ENCODE assay signal across 23 cellular contexts in genomic region chr2:134103196-134103595, GRCh38.
A peak's percentile ranks its signal among the peaks of the same experiment; 100 is the strongest.
DNase-seq lines count a peak whose midpoint lies in the region; TF ChIP-seq lines count a peak whose summit lies in the region.
"Had no signal": no experiment of that assay in that cellular context is flagged by ENCODE, and none has a peak within 500 bp of the region (broad histone marks: within the 10 kb centered on the region; RNA-seq: fewer than 3 reads in every experiment).

No MANE protein-coding gene starts in this region.

- no peak overlapping the region for H3K4me3 Mint-ChIP-seq in endodermal cell
- H3K4me3 Mint-ChIP-seq in nephron progenitor cell, result no peak overlapping the region
- H3K4me3 Mint-ChIP-seq: CD14-positive monocyte; CD4-positive, alpha-beta T cell; HFFc6 had no signal

- H3K27me3 ChIP-seq in endodermal cell (ENCODE audit: control insufficient read depth, insufficient read depth, low read length, poor library complexity, severe bottlenecking) (no peaks in the 10 kb centered on the region), breast epithelium (no peaks in the 10 kb centered on the region), MG63 (no peaks in the 10 kb centered on the region)
- H3K27me3 ChIP-seq: BE2C; BLaER1 treated with 17β-estradiol and CSF1 and Interleukin-3, amounts not matched to agents 10 nM and 100 nM had no signal

- WGBS in endodermal cell (ENCODE audit: insufficient coverage in 1 of 2, insufficient read length in 1 of 2), 2 experiments, result 94 to 99% methylated on average over 2 of the region's 2 CpGs

- H3K9ac ChIP-seq in endodermal cell (ENCODE audit: extremely low read depth, low read length, poor library complexity, severe bottlenecking), result no peak overlapping the region
- H3K9ac ChIP-seq: BLaER1 treated with 17β-estradiol and CSF1 and Interleukin-3, amounts not matched to agents 10 nM and 100 nM had no signal

- H3K4me1 ChIP-seq in endodermal cell (ENCODE audit: control insufficient read depth, insufficient read depth, low read length) (peaks cover 16% of the 10 kb centered on the region), breast epithelium (no peaks in the 10 kb centered on the region)
- H3K4me1 ChIP-seq: BE2C, HAP-1 had no signal

- H3K36me3 Mint-ChIP-seq in endodermal cell (ENCODE audit: low read depth) (no peaks in the 10 kb centered on the region), nephron progenitor cell (ENCODE audit: low read depth) (peaks cover 1% of the 10 kb centered on the region)
- H3K36me3 Mint-ChIP-seq: CD14-positive monocyte had no signal

- H3K27me3 Mint-ChIP-seq in endodermal cell (ENCODE audit: insufficient read depth), result peaks cover 7% of the 10 kb centered on the region
- H3K27me3 Mint-ChIP-seq in nephron progenitor cell (ENCODE audit: low read depth, poor library complexity), result peaks cover 2% of the 10 kb centered on the region

- intact Hi-C loops in breast epithelium (cut with DNase I; ENCODE audit: low total_unique reads), result no loop called here

- H3K27ac ChIP-seq in endodermal cell (ENCODE audit: low read depth, low read length) (no peak overlapping the region), breast epithelium (no peak overlapping the region)
- H3K27ac ChIP-seq: A549; BLaER1 treated with 17β-estradiol and CSF1 and Interleukin-3, amounts not matched to agents 10 nM and 100 nM had no signal

- TF ChIP-seq CTCF in NB4 (IDR thresholded peaks at IDR 0.05; ENCODE audit: low read depth, low read length) (no peak), endodermal cell (conservative IDR thresholded peaks at IDR 0.05) (no peak), nephron progenitor cell (IDR thresholded peaks at IDR 0.05) (no peak), breast epithelium (IDR thresholded peaks at IDR 0.05) (no peak)

- no peak overlapping the region for H3K4me3 ChIP-seq in NB4 (ENCODE audit: low read depth, low read length)
- peak overlapping the region; percentile 24 for H3K4me3 ChIP-seq in endodermal cell (ENCODE audit: low read length)
- no peak overlapping the region for H3K4me3 ChIP-seq in breast epithelium
- H3K4me3 ChIP-seq in MG63, result no peak overlapping the region
- H3K4me3 ChIP-seq: A549; BLaER1 treated with 17β-estradiol and CSF1 and Interleukin-3, amounts not matched to agents 10 nM and 100 nM; HAP-1 had no signal

- H3K9me3 ChIP-seq in endodermal cell (ENCODE audit: control insufficient read depth, low read length), result no peaks in the 10 kb centered on the region
- H3K9me3 ChIP-seq in breast epithelium, result no peaks in the 10 kb centered on the region
- no peaks in the 10 kb centered on the region; the same call in 1 of the 2 replicates for H3K9me3 ChIP-seq in MG63
- H3K9me3 ChIP-seq: A549, BE2C, HAP-1 had no signal

- DNase-seq in NB4 (ENCODE audit: low read depth) (peak; percentile 12), endodermal cell (no peak), nephron progenitor cell (no peak), SHP77 treated with DMSO at 0.1 percent for 48 hours (lab: John Stamatoyannopoulos, UW) (no peak), breast epithelium (ENCODE audit: low spot score in 2 of 2) (no peak), MG63 (no peak)
- DNase-seq in stimulated activated CD4-positive, alpha-beta T cell treated with anti-CD3 and anti-CD28 coated beads, Interleukin-12 subunit alpha, Interleukin-12 subunit beta, amount 100 ng/mL, for 4 hours, result no peak
- DNase-seq: 8988T; ACHN; AML-193; BE2C; Calu3; CD4-positive, alpha-beta T cell; COR-L47; DMS53; DMS79 treated with DMSO at 0.1 percent for 48 hours; GF-D8; GOT3; HFFc6 had no signal

- no peaks in the 10 kb centered on the region for H3K36me3 ChIP-seq in endodermal cell (ENCODE audit: control insufficient read depth, insufficient read depth, low read length)
- H3K36me3 ChIP-seq in breast epithelium, result no peaks in the 10 kb centered on the region
- H3K36me3 ChIP-seq in MG63, result no peaks in the 10 kb centered on the region
- H3K36me3 ChIP-seq: BE2C; BLaER1 treated with 17β-estradiol and CSF1 and Interleukin-3, amounts not matched to agents 10 nM and 100 nM; HAP-1 had no signal

- peak overlapping the region; percentile 0 for H3K27ac Mint-ChIP-seq in endodermal cell
- peak overlapping the region; percentile 3 for H3K27ac Mint-ChIP-seq in nephron progenitor cell
- H3K27ac Mint-ChIP-seq: CD14-positive monocyte; CD4-positive, alpha-beta T cell; HFFc6 had no signal

- H3K4me1 Mint-ChIP-seq in endodermal cell, result peaks cover 53% of the 10 kb centered on the region
- H3K4me1 Mint-ChIP-seq in nephron progenitor cell, result peaks cover 3% of the 10 kb centered on the region

- H3K9me3 Mint-ChIP-seq in endodermal cell, result peaks cover 3% of the 10 kb centered on the region
- peaks cover 14% of the 10 kb centered on the region for H3K9me3 Mint-ChIP-seq in nephron progenitor cell
- H3K9me3 Mint-ChIP-seq: CD14-positive monocyte; CD4-positive, alpha-beta T cell; HFFc6 had no signal

- TF ChIP-seq POLR2A in NB4 (IDR thresholded peaks at IDR 0.05; ENCODE audit: extremely low read depth, insufficient read length) (no peak), breast epithelium (IDR thresholded peaks at IDR 0.05) (no peak)
